Comparison of ENCODE assay signal across 8 cellular contexts in the genomic region with DNA sequence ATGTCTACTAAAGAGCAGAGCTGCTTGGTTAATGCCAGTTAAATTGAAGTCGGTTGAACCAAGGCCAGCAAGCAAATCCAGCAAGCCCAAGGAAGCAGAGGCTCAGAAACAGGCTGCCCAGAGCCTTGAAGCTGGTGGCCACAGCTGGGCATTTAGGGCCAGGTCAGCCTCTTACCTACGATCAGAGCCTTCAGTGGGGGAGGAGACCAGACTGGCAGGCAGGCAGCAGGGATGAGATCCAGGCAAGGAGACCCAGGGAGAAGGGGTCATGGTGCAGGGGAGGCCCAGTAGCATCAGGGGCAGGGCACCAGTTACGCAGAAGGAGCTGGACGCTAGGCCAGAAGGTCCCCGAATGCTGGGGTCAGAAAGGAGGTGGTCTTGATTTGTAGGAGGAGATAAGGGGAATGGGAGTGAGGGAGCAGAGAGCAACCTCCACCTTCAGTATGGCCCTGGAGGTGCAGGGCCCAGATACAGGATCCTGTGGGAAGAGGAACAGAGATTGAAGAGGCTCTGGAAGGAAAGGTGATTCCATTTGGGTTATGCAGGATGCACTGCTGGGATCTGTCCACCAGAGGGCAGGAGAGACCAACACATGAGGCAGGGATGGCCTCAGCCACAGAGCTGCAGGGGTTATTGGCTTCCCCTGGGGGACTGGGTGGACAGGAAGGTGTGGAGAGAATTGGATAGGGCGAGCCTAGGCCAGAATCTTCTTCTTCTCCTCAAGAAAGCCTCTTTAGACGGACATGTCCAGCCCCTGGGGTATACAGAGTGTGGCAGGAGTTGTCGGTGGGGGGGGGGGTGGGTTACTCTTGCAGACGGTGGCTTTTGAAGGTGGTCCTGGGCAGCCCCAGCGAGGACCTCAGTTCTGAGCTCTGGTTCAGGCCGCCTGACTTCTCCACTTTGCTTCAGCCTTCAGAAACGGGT.
DNase-seq lines count a peak whose midpoint lies in the region; ATAC-seq and TF ChIP-seq lines count a peak whose summit lies in the region.

No MANE protein-coding gene starts in this region.

- CTCF ChIA-PET in SK-N-SH (lab: Yijun Ruan, JAX), result interaction anchor here (0.6 to 6.4 kb wide), 97 partner anchors 7 to 1451 kb away, joined by 3 to 107 read pairs (median 4); a partner anchor contains a TSS

- H3K27me3 Mint-ChIP-seq in activated naive CD8-positive, alpha-beta T cell treated with anti-CD3 and anti-CD28 coated beads for 36 hours, result peaks cover 62% of the 10 kb centered on the region

- peaks cover 0 to 4% of the 10 kb centered on the region in 2 experiments; a peak in 1 of 4 replicates for H3K4me1 ChIP-seq in SK-N-SH (ENCODE audit: control insufficient read depth in 1 of 2, insufficient read depth in 2 of 2, low read depth in 1 of 2, low read length in 1 of 2)
- no peaks in the 10 kb centered on the region for H3K4me1 ChIP-seq in cardiac muscle cell (ENCODE audit: low read depth)
- H3K4me1 ChIP-seq in psoas muscle, result no peaks in the 10 kb centered on the region

- H3K27me3 ChIP-seq in SK-N-SH (ENCODE audit: insufficient read depth) (no peaks in the 10 kb centered on the region), cardiac muscle cell (peaks cover 10% of the 10 kb centered on the region), psoas muscle (ENCODE audit: insufficient read depth in 3 of 3, low read length in 2 of 3) (peaks cover 0 to 35% (median 3%) of the 10 kb centered on the region in 3 donors)

- POLR2A ChIA-PET in SK-N-SH (lab: Yijun Ruan, JAX), result no interaction called here

- H3K9me2 ChIP-seq in SK-N-SH, result no peaks in the 10 kb centered on the region

- 49% methylated on average over 12 of the region's 12 CpGs for WGBS in SK-N-SH (ENCODE audit: low lambda C conversion rate)
- WGBS in psoas muscle, 3 donors, result 46 to 54% (median 49%) methylated on average over 12 of the region's 12 CpGs

- H3K36me3 Mint-ChIP-seq in activated naive CD8-positive, alpha-beta T cell treated with anti-CD3 and anti-CD28 coated beads for 36 hours, result no peaks in the 10 kb centered on the region

- peak; percentile 98 for TF ChIP-seq CTCF in GM12873 (IDR thresholded peaks at IDR 0.05; ENCODE audit: insufficient read depth, low read depth, low read length, missing control alignments)
- TF ChIP-seq CTCF in SK-N-SH (IDR thresholded peaks at IDR 0.05), result peak; percentile 99
- peak; percentile 95 for TF ChIP-seq CTCF in cardiac muscle cell (IDR thresholded peaks at IDR 0.05; ENCODE audit: low read depth, low read length)
- TF ChIP-seq CTCF in psoas muscle (IDR thresholded peaks at IDR 0.05), result peak; percentile 95

- ATAC-seq in psoas muscle (peak; percentile 82 to 89 (median 86)), HG02981 (IDR thresholded peaks at IDR 0.05; ENCODE audit: unreplicated experiment) (no peak)

- H3K9ac ChIP-seq in SK-N-SH, result no peak overlapping the region

- peak; percentile 100 for TF ChIP-seq RAD21 in SK-N-SH (IDR thresholded peaks at IDR 0.05; ENCODE audit: low read length)

- no peaks in the 10 kb centered on the region for H3F3A ChIP-seq in SK-N-SH (replicated peaks; ENCODE audit: insufficient read depth)

- H3K4me3 ChIP-seq in SK-N-SH (ENCODE audit: low read depth in 2 of 2, low read length in 1 of 2), result no peak overlapping the region; a peak in 1 of 4 replicates
- no peak overlapping the region for H3K4me3 ChIP-seq in cardiac muscle cell
- no peak overlapping the region for H3K4me3 ChIP-seq in psoas muscle

- no peak overlapping the region for H3K4me3 Mint-ChIP-seq in activated naive CD8-positive, alpha-beta T cell treated with anti-CD3 and anti-CD28 coated beads for 36 hours

- no peaks in the 10 kb centered on the region for H4K20me1 ChIP-seq in SK-N-SH (ENCODE audit: insufficient read depth)

- TF ChIP-seq EP300 in SK-N-SH (IDR thresholded peaks at IDR 0.05; ENCODE audit: borderline replicate concordance in 1 of 2, low read depth in 1 of 2, low read length in 1 of 2), result no peak

- no peaks in the 10 kb centered on the region for H3K9me3 Mint-ChIP-seq in activated naive CD8-positive, alpha-beta T cell treated with anti-CD3 and anti-CD28 coated beads for 36 hours

- no peak overlapping the region for H3K27ac Mint-ChIP-seq in activated naive CD8-positive, alpha-beta T cell treated with anti-CD3 and anti-CD28 coated beads for 36 hours

- intact Hi-C loops in psoas muscle (cut with DNase I), result no loop called here

- H2AFZ ChIP-seq in SK-N-SH (ENCODE audit: low read depth), result no peak overlapping the region

- H3K79me2 ChIP-seq in SK-N-SH (ENCODE audit: insufficient read depth), result no peaks in the 10 kb centered on the region

- DNase-seq in 8988T (peak; percentile 78), LHCN-M2 (ENCODE audit: low read depth) (peak; percentile 64), SK-N-SH (peak; percentile 95), cardiac muscle cell (ENCODE audit: low read depth in 1 of 2, low spot score in 1 of 2) (peak; percentile 75 to 87), psoas muscle (peak; percentile 58 to 75)
- peak; percentile 39 for DNase-seq in activated naive CD8-positive, alpha-beta T cell treated with anti-CD3 and anti-CD28 coated beads for 36 hours

- peaks cover 7% of the 10 kb centered on the region for H3K4me1 Mint-ChIP-seq in activated naive CD8-positive, alpha-beta T cell treated with anti-CD3 and anti-CD28 coated beads for 36 hours

- H3K36me3 ChIP-seq in SK-N-SH (replicated peaks in 1 of 2; ENCODE audit: control insufficient read depth in 1 of 2, insufficient read depth in 2 of 2, low read length in 1 of 2) (no peaks in the 10 kb centered on the region), cardiac muscle cell (no peaks in the 10 kb centered on the region), psoas muscle (ENCODE audit: insufficient read depth in 1 of 2, low read depth in 1 of 2) (no peaks in the 10 kb centered on the region)

- no peaks in the 10 kb centered on the region for H3K9me3 ChIP-seq in SK-N-SH
- no peaks in the 10 kb centered on the region for H3K9me3 ChIP-seq in cardiac muscle cell (ENCODE audit: low read depth)
- no peaks in the 10 kb centered on the region for H3K9me3 ChIP-seq in psoas muscle

- no peak overlapping the region for H3K4me2 ChIP-seq in SK-N-SH

- no peak overlapping the region for H3K27ac ChIP-seq in SK-N-SH (ENCODE audit: low read depth in 2 of 2, low read length in 1 of 2)
- H3K27ac ChIP-seq in cardiac muscle cell, result no peak overlapping the region
- no peak overlapping the region for H3K27ac ChIP-seq in psoas muscle

TF ChIP-seq in SK-N-SH, 30 proteins besides CTCF, POLR2A, EP300 and RAD21:
- TF ChIP-seq RCOR1 (IDR thresholded peaks at IDR 0.05; ENCODE audit: low read length), result peak; percentile 45; the same call in 1 of the 2 replicates
- peak; percentile 97 for TF ChIP-seq SMC3 (IDR thresholded peaks at IDR 0.05; ENCODE audit: low read depth, low read length)
- TF ChIP-seq, protein P1, sequence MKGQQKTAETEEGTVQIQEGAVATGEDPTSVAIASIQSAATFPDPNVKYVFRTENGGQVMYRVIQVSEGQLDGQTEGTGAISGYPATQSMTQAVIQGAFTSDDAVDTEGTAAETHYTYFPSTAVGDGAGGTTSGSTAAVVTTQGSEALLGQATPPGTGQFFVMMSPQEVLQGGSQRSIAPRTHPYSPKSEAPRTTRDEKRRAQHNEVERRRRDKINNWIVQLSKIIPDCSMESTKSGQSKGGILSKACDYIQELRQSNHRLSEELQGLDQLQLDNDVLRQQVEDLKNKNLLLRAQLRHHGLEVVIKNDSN (IDR thresholded peaks at IDR 0.05; ENCODE audit: borderline replicate concordance, low read depth), result no peak

Comparison
In these comparisons a context has a peak if more than half of its experiments do, and no peak if none do; other contexts are left out.
1. DNase-seq: peak in every context shown above with its lines; median percentile 95 in SK-N-SH; 81 in cardiac muscle cell; 78 in 8988T; 66 in psoas muscle; 64 in LHCN-M2; 39 in activated naive CD8-positive, alpha-beta T cell treated with anti-CD3 and anti-CD28 coated beads for 36 hours.